8 cellular contexts compared by ENCODE assay signal in genomic region chr9:124940521-124940893, GRCh38. TPM values are rescaled to one million over a fixed set of nuclear protein-coding genes. Genes with fewer than 3 reads are reported as not detected.
DNase-seq lines count a peak whose midpoint lies in the region; ATAC-seq and TF ChIP-seq lines count a peak whose summit lies in the region.

No MANE protein-coding gene starts in this region.

- H3K27ac ChIP-seq in C4-2B = peak overlapping the region; percentile 88
- H3K27ac ChIP-seq in PC-9 = peak overlapping the region; percentile 83
- peak overlapping the region; percentile 96 to 98 for H3K27ac ChIP-seq in esophagus (ENCODE audit: low read depth in 2 of 2, low read length in 1 of 2)
- H3K27ac ChIP-seq in neutrophil = peak overlapping the region; percentile 91

- ATAC-seq in GM18873 (IDR thresholded peaks at IDR 0.05; ENCODE audit: low FRiP score, unreplicated experiment) = peak; percentile 25
- ATAC-seq in HG03066 (IDR thresholded peaks at IDR 0.05; ENCODE audit: low read depth, unreplicated experiment) = peak; percentile 31

- no peaks in the 10 kb centered on the region for H4K20me1 ChIP-seq in PC-9 (ENCODE audit: insufficient read depth)

- no peaks in the 10 kb centered on the region for H3K9me2 ChIP-seq in PC-9 (ENCODE audit: insufficient read depth)

- no peaks in the 10 kb centered on the region for H3K9me3 ChIP-seq in PC-9 (ENCODE audit: insufficient read depth, low read depth)
- H3K9me3 ChIP-seq in esophagus (ENCODE audit: control insufficient read depth in 2 of 2, insufficient read depth in 1 of 2, low read depth in 1 of 2, low read length in 1 of 2) = no peaks in the 10 kb centered on the region
- no peaks in the 10 kb centered on the region for H3K9me3 ChIP-seq in neutrophil

- H3F3A ChIP-seq in PC-9 (ENCODE audit: insufficient read depth, low read depth) = peaks cover 27% of the 10 kb centered on the region; the same call in 1 of the 2 replicates

- H3K27me3 ChIP-seq in PC-9 (ENCODE audit: insufficient read depth, low read depth) (no peaks in the 10 kb centered on the region), esophagus (ENCODE audit: control insufficient read depth in 1 of 2, insufficient read depth in 2 of 2, low read length in 2 of 2) (no peaks in the 10 kb centered on the region), neutrophil (no peaks in the 10 kb centered on the region)

- DNase-seq in PC-9 (no peak), GF-D8 (lab: John Stamatoyannopoulos, UW) (no peak), superior temporal gyrus (ENCODE audit: extremely low spot score) (no peak)

- H3K36me3 ChIP-seq in PC-9 (ENCODE audit: low read depth) (no peaks in the 10 kb centered on the region), esophagus (ENCODE audit: control insufficient read depth in 2 of 2, insufficient read depth in 2 of 2, low read length in 1 of 2) (peaks cover 3% of the 10 kb centered on the region in 2 donors), neutrophil (peaks cover 24% of the 10 kb centered on the region)

- TSS peak; percentile 60 for BruUV-seq in PC-9 (replicated peaks; lab: Mats Ljungman, UMichigan)

- peaks cover 19% of the 10 kb centered on the region for H3K4me1 ChIP-seq in PC-9 (replicated peaks; ENCODE audit: insufficient read depth)
- no peaks in the 10 kb centered on the region for H3K4me1 ChIP-seq in esophagus (ENCODE audit: control insufficient read depth in 2 of 2, insufficient read depth in 2 of 2, low read length in 1 of 2)
- H3K4me1 ChIP-seq in neutrophil (ENCODE audit: control insufficient read depth in 1 of 2, insufficient read depth in 1 of 2, low read depth in 1 of 2, low read length in 1 of 2) = peaks cover 20 to 28% of the 10 kb centered on the region in 2 experiments

- CTCF ChIA-PET in PC-9 (lab: Charles Lee) = no interaction called here

- H2AFZ ChIP-seq in PC-9 = peak overlapping the region; percentile 97

- POLR2A ChIA-PET in PC-9 (lab: Charles Lee; ENCODE audit: unreplicated experiment) = no interaction called here

- WGBS in esophagus, 2 donors = 1% methylated on average over 17 of the region's 17 CpGs

- TF ChIP-seq CTCF in C4-2B (conservative IDR thresholded peaks at IDR 0.05) (no peak), PC-9 (conservative IDR thresholded peaks at IDR 0.05) (no peak), neutrophil (IDR thresholded peaks at IDR 0.05) (no peak)

- peak overlapping the region; percentile 90 for H3K4me2 ChIP-seq in PC-9

- H3K4me3 ChIP-seq in PC-9 (peak overlapping the region; percentile 71), esophagus (ENCODE audit: low read depth in 1 of 2, low read length in 2 of 2) (peak overlapping the region; percentile 81 to 90), neutrophil (ENCODE audit: low read depth in 1 of 2, low read length in 1 of 2) (peak overlapping the region; percentile 67 to 85)

- peaks cover 9% of the 10 kb centered on the region for H3K79me2 ChIP-seq in PC-9 (ENCODE audit: low read depth)

- intact Hi-C loops in PC-9 (cut with micrococcal nuclease; ENCODE audit: unreplicated experiment) = loop anchor here (2.0 kb wide), 1 partner anchor 172 kb away; no protein-coding TSS in a partner anchor

RNA-seq across cellular contexts. Expression of gene GOLGA1, which starts 0.4 kb away (rescaled TPM):
- total RNA-seq in PC-9 (2021) = 23.0 and 26.2 TPM in 2 replicates
- 1 to 10 TPM; 5.9 to 6.5 TPM for polyA plus RNA-seq in esophagus
